1 cellular context compared by ENCODE assay signal in genomic region chr6:113596907-113597583, GRCh38.
TF ChIP-seq lines count a peak whose summit lies in the region.

No MANE protein-coding gene starts in this region.

TF ChIP-seq in IMR-90, 13 proteins besides CTCF, POLR2A, EP300 and RAD21 (continued from another document):
- TF ChIP-seq USF2 (IDR thresholded peaks at IDR 0.05; ENCODE audit: low read depth, low read length), result no peak
- TF ChIP-seq SMC3 (IDR thresholded peaks at IDR 0.05; ENCODE audit: low read depth, low read length), result no peak
- TF ChIP-seq CHD1 (IDR thresholded peaks at IDR 0.05; ENCODE audit: low read depth, low read length), result no peak
- TF ChIP-seq MAZ (IDR thresholded peaks at IDR 0.05; ENCODE audit: borderline replicate concordance, low read depth, low read length), result no peak
- TF ChIP-seq RFX5 (IDR thresholded peaks at IDR 0.05; ENCODE audit: low read depth, low read length), result no peak
